In the genomic region with DNA sequence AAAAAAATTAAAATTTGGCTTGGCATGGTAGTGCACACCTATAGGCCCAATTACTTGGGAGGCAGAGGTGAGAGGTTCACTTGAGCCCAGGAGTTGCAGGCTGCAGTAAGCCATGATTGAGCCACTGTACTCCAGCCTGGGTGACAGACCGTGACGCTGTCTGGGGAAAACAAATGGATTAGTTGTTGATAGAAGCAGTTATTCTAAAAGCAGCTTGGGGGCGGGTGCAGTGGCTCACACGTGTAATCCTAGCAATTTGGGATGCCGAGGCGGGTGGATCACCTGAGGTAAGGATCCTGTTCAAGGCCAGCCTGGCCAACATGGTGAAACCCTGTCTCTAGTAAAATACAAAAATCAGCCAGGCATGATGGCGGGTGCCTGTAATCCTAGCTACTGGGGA, we compare ENCODE assay signal across 27 cellular contexts. TPM values are rescaled to one million over a fixed set of nuclear protein-coding genes. Genes with fewer than 3 reads are reported as not detected.
DNase-seq lines count a peak whose midpoint lies in the region; ATAC-seq, FAIRE-seq and TF ChIP-seq lines count a peak whose summit lies in the region.
"Had no signal": no experiment of that assay in that cellular context is flagged by ENCODE, and none has a peak within 500 bp of the region (broad histone marks: within the 10 kb centered on the region; RNA-seq: fewer than 3 reads in every experiment).

No MANE protein-coding gene starts in this region.

- no peaks in the 10 kb centered on the region for H4K20me1 ChIP-seq in MM.1S (ENCODE audit: insufficient read depth, low read length)

- no peak for ATAC-seq in central memory CD8-positive, alpha-beta T cell (replicated peaks; ENCODE audit: extremely low read depth, poor library complexity, severe bottlenecking)
- ATAC-seq in stimulated activated naive B cell treated with anti-CD40 and anti-IgM and Interleukin-4, amounts not matched to agents 10 μg/mL and 1 μg/mL and 100 μg/mL, for 72 hours (replicated peaks), result no peak
- ATAC-seq in HG03159 (IDR thresholded peaks at IDR 0.05; ENCODE audit: unreplicated experiment), result no peak
- ATAC-seq: GM12878, heart left ventricle had no signal

- peaks cover 2% of the 10 kb centered on the region for H3K36me3 Mint-ChIP-seq in central memory CD8-positive, alpha-beta T cell (ENCODE audit: insufficient read depth)
- peaks cover 4 to 6% of the 10 kb centered on the region in 2 donors for H3K36me3 Mint-ChIP-seq in stimulated activated naive B cell treated with anti-CD40 and anti-IgM and Interleukin-4, amounts not matched to agents 10 μg/mL and 1 μg/mL and 100 μg/mL, for 72 hours

- H3K4me3 ChIP-seq in MM.1S (ENCODE audit: low read length), result no peak overlapping the region
- no peak overlapping the region for H3K4me3 ChIP-seq in coronary artery
- no peak overlapping the region for H3K4me3 ChIP-seq in small intestine (ENCODE audit: low read depth in 1 of 2, low read length in 2 of 2)
- H3K4me3 ChIP-seq: adrenal gland, GM12878, heart left ventricle, prostate gland had no signal

- peak overlapping the region; percentile 35; the same call in 1 of the 2 replicates for H3K4me2 ChIP-seq in MM.1S (ENCODE audit: low read depth, low read length)
- H3K4me2 ChIP-seq: KMS-11 had no signal

- H3K27ac ChIP-seq in MM.1S (ENCODE audit: low read length) (peak overlapping the region; percentile 93; the same call in 1 of the 2 replicates), coronary artery (no peak overlapping the region), small intestine (ENCODE audit: low read depth in 1 of 2, low read length in 1 of 2) (no peak overlapping the region)
- H3K27ac ChIP-seq: KMS-11, prostate gland had no signal

- H2AFZ ChIP-seq in MM.1S (ENCODE audit: low read length), result no peak overlapping the region

- no peaks in the 10 kb centered on the region for H3K27me3 Mint-ChIP-seq in central memory CD8-positive, alpha-beta T cell
- H3K27me3 Mint-ChIP-seq in stimulated activated naive B cell treated with anti-CD40 and anti-IgM and Interleukin-4, amounts not matched to agents 10 μg/mL and 1 μg/mL and 100 μg/mL, for 72 hours, result no peaks in the 10 kb centered on the region
- H3K27me3 Mint-ChIP-seq: B cell, brain had no signal

- H3K79me2 ChIP-seq in MM.1S (ENCODE audit: low read length), result peaks cover 78% of the 10 kb centered on the region

- H3K9me2 ChIP-seq in MM.1S (replicated peaks; ENCODE audit: insufficient read depth, low read length), result no peaks in the 10 kb centered on the region

- H3K9me3 ChIP-seq in MM.1S (replicated peaks; ENCODE audit: insufficient read depth, low read length) (no peaks in the 10 kb centered on the region), small intestine (ENCODE audit: control insufficient read depth, low read depth) (no peaks in the 10 kb centered on the region)
- H3K9me3 ChIP-seq: adrenal gland, heart left ventricle, prostate gland had no signal

- no peaks in the 10 kb centered on the region for H3K27me3 ChIP-seq in MM.1S (replicated peaks; ENCODE audit: insufficient read depth, low read length)
- H3K27me3 ChIP-seq in small intestine (ENCODE audit: control insufficient read depth in 2 of 2, insufficient read depth in 2 of 2, low read length in 2 of 2), result no peaks in the 10 kb centered on the region
- H3K27me3 ChIP-seq: adrenal gland, heart left ventricle had no signal

- H3K27ac Mint-ChIP-seq in central memory CD8-positive, alpha-beta T cell (ENCODE audit: low read depth), result peak overlapping the region; percentile 25
- no peak overlapping the region for H3K27ac Mint-ChIP-seq in stimulated activated naive B cell treated with anti-CD40 and anti-IgM and Interleukin-4, amounts not matched to agents 10 μg/mL and 1 μg/mL and 100 μg/mL, for 72 hours
- H3K27ac Mint-ChIP-seq: B cell; T-helper 1 cell treated with Interleukin-12 subunit alpha and Interleukin-12 subunit beta and Interleukin-4 antibody, amounts not matched to agents 30 μg/mL and 1 μg/mL, for 36 hours had no signal

- no peak for FAIRE-seq in small intestine (lab: Jason Lieb, UNC)
- FAIRE-seq: A204.1, colon, endometrium, GM12878, RCC 7860 had no signal

- no peak overlapping the region for H3K4me3 Mint-ChIP-seq in central memory CD8-positive, alpha-beta T cell
- no peak overlapping the region for H3K4me3 Mint-ChIP-seq in stimulated activated naive B cell treated with anti-CD40 and anti-IgM and Interleukin-4, amounts not matched to agents 10 μg/mL and 1 μg/mL and 100 μg/mL, for 72 hours
- H3K4me3 Mint-ChIP-seq: B cell; brain; T-helper 1 cell treated with Interleukin-12 subunit alpha and Interleukin-12 subunit beta and Interleukin-4 antibody, amounts not matched to agents 30 μg/mL and 1 μg/mL, for 36 hours had no signal

- H3K9ac ChIP-seq in MM.1S (ENCODE audit: low read length), result peak overlapping the region; percentile 45; the same call in 1 of the 2 replicates
- H3K9ac ChIP-seq: KMS-11 had no signal

- H3K36me3 ChIP-seq in MM.1S (replicated peaks; ENCODE audit: insufficient read depth, low read length) (no peaks in the 10 kb centered on the region), small intestine (ENCODE audit: control insufficient read depth in 2 of 2, insufficient read depth in 2 of 2, low read length in 2 of 2) (no peaks in the 10 kb centered on the region)
- H3K36me3 ChIP-seq: adrenal gland, heart left ventricle, prostate gland had no signal

- DNase-seq in Ammon's horn (ENCODE audit: low spot score) (peak; percentile 14), MM.1S (no peak), left kidney (ENCODE audit: low read depth, low spot score) (peak; percentile 86), coronary artery (ENCODE audit: low spot score) (no peak), small intestine (no peak)
- no peak for DNase-seq in central memory CD8-positive, alpha-beta T cell (ENCODE audit: low spot score in 2 of 2)
- DNase-seq in stimulated activated naive B cell treated with anti-CD40 and anti-IgM and Interleukin-4, amounts not matched to agents 10 μg/mL and 1 μg/mL and 100 μg/mL, for 72 hours, result no peak
- DNase-seq: activated CD4-positive, alpha-beta T cell treated with anti-CD3 and anti-CD28 coated beads for 48 hours; activated naive CD4-positive, alpha-beta T cell treated with Interleukin-2 at 50 U/mL for 16 hours; activated T-cell treated with anti-CD3 and anti-CD28 coated beads, Interleukin-2, amount 50 U/mL, for 48 hours; adrenal gland; DMS79 treated with DMSO at 0.1 percent for 48 hours; heart left ventricle; MV-4-11; NCI-H1694; substantia nigra had no signal

- peaks cover 6% of the 10 kb centered on the region for H3K4me1 Mint-ChIP-seq in central memory CD8-positive, alpha-beta T cell
- H3K4me1 Mint-ChIP-seq in stimulated activated naive B cell treated with anti-CD40 and anti-IgM and Interleukin-4, amounts not matched to agents 10 μg/mL and 1 μg/mL and 100 μg/mL, for 72 hours, result peaks cover 4 to 14% of the 10 kb centered on the region in 2 donors

- WGBS in small intestine, 3 donors, result 84 to 89% (median 88%) methylated on average over 7 of the region's 7 CpGs

- H3K9me3 Mint-ChIP-seq in central memory CD8-positive, alpha-beta T cell, result no peaks in the 10 kb centered on the region
- H3K9me3 Mint-ChIP-seq in stimulated activated naive B cell treated with anti-CD40 and anti-IgM and Interleukin-4, amounts not matched to agents 10 μg/mL and 1 μg/mL and 100 μg/mL, for 72 hours, result peaks cover 0 to 2% of the 10 kb centered on the region in 2 donors
- H3K9me3 Mint-ChIP-seq: T-helper 1 cell treated with Interleukin-12 subunit alpha and Interleukin-12 subunit beta and Interleukin-4 antibody, amounts not matched to agents 30 μg/mL and 1 μg/mL, for 36 hours had no signal

- H3F3A ChIP-seq in MM.1S (ENCODE audit: insufficient read depth, low read length), result peaks cover 32% of the 10 kb centered on the region

- peaks cover 35% of the 10 kb centered on the region for H3K4me1 ChIP-seq in MM.1S (ENCODE audit: low read length)
- H3K4me1 ChIP-seq in small intestine (ENCODE audit: control insufficient read depth in 2 of 2, insufficient read depth in 1 of 2, low read depth in 1 of 2, low read length in 1 of 2), result peaks cover 2 to 5% of the 10 kb centered on the region in 2 donors
- H3K4me1 ChIP-seq: prostate gland had no signal

- no peak for TF ChIP-seq CTCF in MM.1S (IDR thresholded peaks at IDR 0.05; ENCODE audit: low read length)
- TF ChIP-seq CTCF in coronary artery (IDR thresholded peaks at IDR 0.05), result no peak

RNA-seq across cellular contexts. Expression of a gene that starts 40.3 kb away (rescaled TPM):
- polyA plus RNA-seq in small intestine, result 10 to 100 TPM in 2 of 3 donors, 1 to 10 TPM in 1; 6.8 to 13.7 (median 11.4) TPM

Comparison
In these comparisons a context has a peak if more than half of its experiments do, and no peak if none do; other contexts are left out.
1. DNase-seq: peak in Ammon's horn (single experiment) and left kidney (single experiment); none in MM.1S (single experiment), central memory CD8-positive, alpha-beta T cell (0 of 2), coronary artery (single experiment), stimulated activated naive B cell treated with anti-CD40 and anti-IgM and Interleukin-4, amounts not matched to agents 10 μg/mL and 1 μg/mL and 100 μg/mL, for 72 hours (single experiment) and small intestine (single experiment).